Comparison of ENCODE assay signal across 1 cellular context in the genomic region with DNA sequence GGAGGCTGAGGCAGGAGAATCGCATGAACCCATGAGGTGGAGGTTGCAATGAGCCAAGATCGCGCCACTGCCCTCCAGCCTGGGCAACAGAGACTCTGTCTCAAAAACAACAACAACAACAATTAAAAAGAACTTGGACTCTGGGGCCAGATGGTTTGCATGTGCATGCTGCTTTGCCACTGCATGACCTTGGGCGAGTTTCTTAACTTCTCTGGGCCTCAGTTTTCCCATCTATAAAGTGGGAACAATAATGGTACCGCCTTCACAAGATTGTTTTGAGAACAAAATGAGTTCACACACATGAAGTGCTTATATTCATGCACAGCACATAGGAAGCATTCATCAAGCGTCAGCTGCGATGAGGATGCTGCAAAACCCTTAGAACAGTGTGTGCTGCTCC.
TF ChIP-seq lines count a peak whose summit lies in the region.

No MANE protein-coding gene starts in this region.

TF ChIP-seq in HepG2, 621 proteins besides CTCF, POLR2A, EP300 and RAD21:
- TF ChIP-seq, protein P1, sequence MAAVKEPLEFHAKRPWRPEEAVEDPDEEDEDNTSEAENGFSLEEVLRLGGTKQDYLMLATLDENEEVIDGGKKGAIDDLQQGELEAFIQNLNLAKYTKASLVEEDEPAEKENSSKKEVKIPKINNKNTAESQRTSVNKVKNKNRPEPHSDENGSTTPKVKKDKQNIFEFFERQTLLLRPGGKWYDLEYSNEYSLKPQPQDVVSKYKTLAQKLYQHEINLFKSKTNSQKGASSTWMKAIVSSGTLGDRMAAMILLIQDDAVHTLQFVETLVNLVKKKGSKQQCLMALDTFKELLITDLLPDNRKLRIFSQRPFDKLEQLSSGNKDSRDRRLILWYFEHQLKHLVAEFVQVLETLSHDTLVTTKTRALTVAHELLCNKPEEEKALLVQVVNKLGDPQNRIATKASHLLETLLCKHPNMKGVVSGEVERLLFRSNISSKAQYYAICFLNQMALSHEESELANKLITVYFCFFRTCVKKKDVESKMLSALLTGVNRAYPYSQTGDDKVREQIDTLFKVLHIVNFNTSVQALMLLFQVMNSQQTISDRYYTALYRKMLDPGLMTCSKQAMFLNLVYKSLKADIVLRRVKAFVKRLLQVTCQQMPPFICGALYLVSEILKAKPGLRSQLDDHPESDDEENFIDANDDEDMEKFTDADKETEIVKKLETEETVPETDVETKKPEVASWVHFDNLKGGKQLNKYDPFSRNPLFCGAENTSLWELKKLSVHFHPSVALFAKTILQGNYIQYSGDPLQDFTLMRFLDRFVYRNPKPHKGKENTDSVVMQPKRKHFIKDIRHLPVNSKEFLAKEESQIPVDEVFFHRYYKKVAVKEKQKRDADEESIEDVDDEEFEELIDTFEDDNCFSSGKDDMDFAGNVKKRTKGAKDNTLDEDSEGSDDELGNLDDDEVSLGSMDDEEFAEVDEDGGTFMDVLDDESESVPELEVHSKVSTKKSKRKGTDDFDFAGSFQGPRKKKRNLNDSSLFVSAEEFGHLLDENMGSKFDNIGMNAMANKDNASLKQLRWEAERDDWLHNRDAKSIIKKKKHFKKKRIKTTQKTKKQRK (IDR thresholded peaks at IDR 0.05; ENCODE audit: low read length): no peak
- TF ChIP-seq, protein P2, sequence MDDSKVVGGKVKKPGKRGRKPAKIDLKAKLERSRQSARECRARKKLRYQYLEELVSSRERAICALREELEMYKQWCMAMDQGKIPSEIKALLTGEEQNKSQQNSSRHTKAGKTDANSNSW (CRISPR knock-in tag; IDR thresholded peaks at IDR 0.05; ENCODE audit: borderline replicate concordance): no peak
- no peak for TF ChIP-seq SCMH1 (CRISPR knock-in tag; IDR thresholded peaks at IDR 0.05; ENCODE audit: borderline replicate concordance)
- no peak for TF ChIP-seq JUN (CRISPR knock-in tag; IDR thresholded peaks at IDR 0.05)
- peak; percentile 61 for TF ChIP-seq ZNF629 (CRISPR knock-in tag; conservative IDR thresholded peaks at IDR 0.05)
- TF ChIP-seq, protein P3, sequence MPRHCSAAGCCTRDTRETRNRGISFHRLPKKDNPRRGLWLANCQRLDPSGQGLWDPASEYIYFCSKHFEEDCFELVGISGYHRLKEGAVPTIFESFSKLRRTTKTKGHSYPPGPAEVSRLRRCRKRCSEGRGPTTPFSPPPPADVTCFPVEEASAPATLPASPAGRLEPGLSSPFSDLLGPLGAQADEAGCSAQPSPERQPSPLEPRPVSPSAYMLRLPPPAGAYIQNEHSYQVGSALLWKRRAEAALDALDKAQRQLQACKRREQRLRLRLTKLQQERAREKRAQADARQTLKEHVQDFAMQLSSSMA (CRISPR knock-in tag; IDR thresholded peaks at IDR 0.05): no peak
- no peak for TF ChIP-seq ISX (CRISPR knock-in tag; conservative IDR thresholded peaks at IDR 0.05)
